ENCODE assay signal across 1 cellular context in the genomic region with DNA sequence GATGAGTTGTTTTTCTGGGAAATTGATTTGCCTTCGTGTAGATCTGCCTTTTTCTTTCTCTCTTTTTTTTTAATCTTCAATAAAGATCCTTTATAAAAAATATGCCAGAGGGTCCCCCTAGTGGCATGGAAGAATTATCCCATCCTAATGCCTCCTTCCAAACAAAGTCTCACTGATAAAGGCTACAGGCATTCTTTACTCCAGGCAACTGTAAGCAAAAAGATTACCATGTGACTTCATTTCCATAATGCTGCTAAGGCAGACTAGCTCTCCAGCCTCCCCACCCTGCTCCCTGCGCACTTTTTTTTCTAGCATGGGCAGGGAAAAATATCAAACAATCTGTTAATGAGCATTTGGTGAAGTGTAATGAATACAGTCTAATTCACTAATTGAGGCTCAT.
TF ChIP-seq lines count a peak whose summit lies in the region.

No MANE protein-coding gene starts in this region.

TF ChIP-seq in SK-N-SH, 30 proteins besides CTCF, POLR2A, EP300 and RAD21:
- TF ChIP-seq, protein P1, sequence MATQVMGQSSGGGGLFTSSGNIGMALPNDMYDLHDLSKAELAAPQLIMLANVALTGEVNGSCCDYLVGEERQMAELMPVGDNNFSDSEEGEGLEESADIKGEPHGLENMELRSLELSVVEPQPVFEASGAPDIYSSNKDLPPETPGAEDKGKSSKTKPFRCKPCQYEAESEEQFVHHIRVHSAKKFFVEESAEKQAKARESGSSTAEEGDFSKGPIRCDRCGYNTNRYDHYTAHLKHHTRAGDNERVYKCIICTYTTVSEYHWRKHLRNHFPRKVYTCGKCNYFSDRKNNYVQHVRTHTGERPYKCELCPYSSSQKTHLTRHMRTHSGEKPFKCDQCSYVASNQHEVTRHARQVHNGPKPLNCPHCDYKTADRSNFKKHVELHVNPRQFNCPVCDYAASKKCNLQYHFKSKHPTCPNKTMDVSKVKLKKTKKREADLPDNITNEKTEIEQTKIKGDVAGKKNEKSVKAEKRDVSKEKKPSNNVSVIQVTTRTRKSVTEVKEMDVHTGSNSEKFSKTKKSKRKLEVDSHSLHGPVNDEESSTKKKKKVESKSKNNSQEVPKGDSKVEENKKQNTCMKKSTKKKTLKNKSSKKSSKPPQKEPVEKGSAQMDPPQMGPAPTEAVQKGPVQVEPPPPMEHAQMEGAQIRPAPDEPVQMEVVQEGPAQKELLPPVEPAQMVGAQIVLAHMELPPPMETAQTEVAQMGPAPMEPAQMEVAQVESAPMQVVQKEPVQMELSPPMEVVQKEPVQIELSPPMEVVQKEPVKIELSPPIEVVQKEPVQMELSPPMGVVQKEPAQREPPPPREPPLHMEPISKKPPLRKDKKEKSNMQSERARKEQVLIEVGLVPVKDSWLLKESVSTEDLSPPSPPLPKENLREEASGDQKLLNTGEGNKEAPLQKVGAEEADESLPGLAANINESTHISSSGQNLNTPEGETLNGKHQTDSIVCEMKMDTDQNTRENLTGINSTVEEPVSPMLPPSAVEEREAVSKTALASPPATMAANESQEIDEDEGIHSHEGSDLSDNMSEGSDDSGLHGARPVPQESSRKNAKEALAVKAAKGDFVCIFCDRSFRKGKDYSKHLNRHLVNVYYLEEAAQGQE (IDR thresholded peaks at IDR 0.05; ENCODE audit: low read depth, low read length): no peak
- TF ChIP-seq GATA2 (CRISPR knock-in tag; IDR thresholded peaks at IDR 0.05) (no peak), SMC3 (IDR thresholded peaks at IDR 0.05; ENCODE audit: low read depth, low read length) (no peak)
